Comparison of ENCODE assay signal across 10 cellular contexts in genomic region chr19:18541258-18541991, GRCh38. TPM values are rescaled to one million over a fixed set of nuclear protein-coding genes. Genes with fewer than 3 reads are reported as not detected.
DNase-seq lines count a peak whose midpoint lies in the region; ATAC-seq and TF ChIP-seq lines count a peak whose summit lies in the region.
"Had no signal": no experiment of that assay in that cellular context is flagged by ENCODE, and none has a peak within 500 bp of the region (broad histone marks: within the 10 kb centered on the region; RNA-seq: fewer than 3 reads in every experiment).

No MANE protein-coding gene starts in this region.

- H3K4me3 Mint-ChIP-seq in activated CD8-positive, alpha-beta T cell treated with anti-CD3 and anti-CD28 coated beads for 36 hours, result peak overlapping the region; percentile 90
- peak overlapping the region; percentile 25 for H3K4me3 Mint-ChIP-seq in glutamatergic neuron (ENCODE audit: unreplicated experiment)

- H3K27ac Mint-ChIP-seq in activated CD8-positive, alpha-beta T cell treated with anti-CD3 and anti-CD28 coated beads for 36 hours, result peak overlapping the region; percentile 94
- H3K27ac Mint-ChIP-seq in glutamatergic neuron (ENCODE audit: unreplicated experiment), result no peak overlapping the region

- H3K36me3 ChIP-seq in lower lobe of right lung, result peaks cover 52% of the 10 kb centered on the region

- no peak overlapping the region for H3K27ac ChIP-seq in lower lobe of right lung

- peaks cover 18% of the 10 kb centered on the region for H3K4me1 ChIP-seq in lower lobe of right lung

- H3K4me3 ChIP-seq in lower lobe of right lung, result no peak overlapping the region

- in situ Hi-C loops in ACHN (cut with HindIII; ENCODE audit: low pct_ligation_motif_present, low pct_unique_long_range_greater_than_20kb, low sequenced_read_pairs), result no loop called here

- ATAC-seq in activated CD8-positive, alpha-beta T cell treated with anti-CD3 and anti-CD28 coated beads for 36 hours, result no peak
- ATAC-seq in lower lobe of right lung, result no peak

- peaks cover 22% of the 10 kb centered on the region for H3K4me1 Mint-ChIP-seq in activated CD8-positive, alpha-beta T cell treated with anti-CD3 and anti-CD28 coated beads for 36 hours (ENCODE audit: low read depth)
- no peaks in the 10 kb centered on the region for H3K4me1 Mint-ChIP-seq in glutamatergic neuron (ENCODE audit: low read depth, unreplicated experiment)

- no peaks in the 10 kb centered on the region for H3K27me3 ChIP-seq in lower lobe of right lung (ENCODE audit: low read depth)
- H3K27me3 ChIP-seq: right atrium auricular region had no signal

- peaks cover 36% of the 10 kb centered on the region for H3K36me3 Mint-ChIP-seq in activated CD8-positive, alpha-beta T cell treated with anti-CD3 and anti-CD28 coated beads for 36 hours (ENCODE audit: low read depth)
- no peaks in the 10 kb centered on the region for H3K36me3 Mint-ChIP-seq in glutamatergic neuron (ENCODE audit: unreplicated experiment)

- CTCF ChIA-PET in activated CD8-positive, alpha-beta T cell treated with anti-CD3 and anti-CD28 coated beads for 36 hours (lab: Charles Lee), result interaction anchor here (1.2 to 1.7 kb wide), 2 partner anchors 18 to 153 kb away, joined by 3 to 4 read pairs; no protein-coding TSS in a partner anchor

- no peaks in the 10 kb centered on the region for H3K27me3 Mint-ChIP-seq in activated CD8-positive, alpha-beta T cell treated with anti-CD3 and anti-CD28 coated beads for 36 hours
- H3K27me3 Mint-ChIP-seq in glutamatergic neuron (ENCODE audit: unreplicated experiment), result peaks cover 4% of the 10 kb centered on the region

- no peak for TF ChIP-seq CTCF in activated CD8-positive, alpha-beta T cell treated with anti-CD3 and anti-CD28 coated beads for 36 hours (IDR thresholded peaks at IDR 0.05)
- TF ChIP-seq CTCF in glutamatergic neuron (IDR thresholded peaks at IDR 0.05; ENCODE audit: partially characterized antibody, unreplicated experiment) (no peak), lower lobe of right lung (IDR thresholded peaks at IDR 0.05) (no peak)

- intact Hi-C loops in activated CD8-positive, alpha-beta T cell treated with anti-CD3 and anti-CD28 coated beads for 36 hours (cut with micrococcal nuclease), result no loop called here
- intact Hi-C loops in lower lobe of right lung (cut with DNase I), result no loop called here

- POLR2A ChIA-PET in activated CD8-positive, alpha-beta T cell treated with anti-CD3 and anti-CD28 coated beads for 36 hours (lab: Charles Lee), result interaction anchor here (3.1 kb wide), 1 partner anchor 30 kb away, joined by 25 read pairs; the partner anchor contains the start of gene UBA52

- no peaks in the 10 kb centered on the region for H3K9me3 ChIP-seq in lower lobe of right lung
- H3K9me3 ChIP-seq: right atrium auricular region had no signal

- peak; percentile 41 for DNase-seq in stimulated activated CD4-positive, alpha-beta T cell treated with anti-CD3 and anti-CD28 coated beads, Interleukin-15, amount 100 ng/mL, for 24 hours
- no peak for DNase-seq in stimulated activated CD4-positive, alpha-beta T cell treated with anti-CD3 and anti-CD28 coated beads, Interleukin-4, amount 100 ng/mL, for 24 hours
- DNase-seq in activated CD8-positive, alpha-beta T cell treated with anti-CD3 and anti-CD28 coated beads for 36 hours, result peak; percentile 19
- DNase-seq in glutamatergic neuron, result no peak
- no peak for DNase-seq in lower lobe of right lung
- DNase-seq in ACHN, result no peak
- DNase-seq in OCI-M1 (lab: John Stamatoyannopoulos, UW), result no peak
- no peak for DNase-seq in activated gamma-delta T cell (lab: John Stamatoyannopoulos, UW)
- DNase-seq: NCI-H2171 treated with DMSO at 0.1 percent for 48 hours had no signal

- H3K9me3 Mint-ChIP-seq in activated CD8-positive, alpha-beta T cell treated with anti-CD3 and anti-CD28 coated beads for 36 hours, result no peaks in the 10 kb centered on the region
- peaks cover 3% of the 10 kb centered on the region for H3K9me3 Mint-ChIP-seq in glutamatergic neuron (ENCODE audit: unreplicated experiment)

RNA-seq across cellular contexts. Expression of gene FKBP8, which starts 1.9 kb away (rescaled TPM):
- 100 to 1,000 TPM; 216 to 220 TPM for total RNA-seq in activated CD8-positive, alpha-beta T cell treated with anti-CD3 and anti-CD28 coated beads for 36 hours
- total RNA-seq in glutamatergic neuron (ENCODE audit: unreplicated experiment) (203 TPM), lower lobe of right lung (195 TPM)

RNA-seq across cellular contexts. Expression of gene KXD1, which starts 16.2 kb away (rescaled TPM):
- 100 to 1,000 TPM; 137 to 142 TPM for total RNA-seq in activated CD8-positive, alpha-beta T cell treated with anti-CD3 and anti-CD28 coated beads for 36 hours
- 71.3 TPM for total RNA-seq in glutamatergic neuron (ENCODE audit: unreplicated experiment)
- total RNA-seq in lower lobe of right lung, result 71.9 TPM

RNA-seq across cellular contexts. Expression of gene ELL, which starts 19.6 kb away (rescaled TPM):
- total RNA-seq in activated CD8-positive, alpha-beta T cell treated with anti-CD3 and anti-CD28 coated beads for 36 hours, result 10 to 100 TPM; 20.1 to 21.9 TPM
- 11.6 TPM for total RNA-seq in glutamatergic neuron (ENCODE audit: unreplicated experiment)
- 19.7 TPM for total RNA-seq in lower lobe of right lung

RNA-seq across cellular contexts. Expression of gene UBA52, which starts 30.2 kb away (rescaled TPM):
- total RNA-seq in activated CD8-positive, alpha-beta T cell treated with anti-CD3 and anti-CD28 coated beads for 36 hours, result 1,000 to 10,000 TPM; 1,795 to 1,837 TPM
- total RNA-seq in glutamatergic neuron (ENCODE audit: unreplicated experiment) (826 TPM), lower lobe of right lung (884 TPM)

RNA-seq across cellular contexts. Expression of gene REX1BD, which starts 47.2 kb away (rescaled TPM):
- 10 to 100 TPM; 61.2 to 65.1 TPM for total RNA-seq in activated CD8-positive, alpha-beta T cell treated with anti-CD3 and anti-CD28 coated beads for 36 hours
- total RNA-seq in glutamatergic neuron (ENCODE audit: unreplicated experiment) (54.3 TPM), lower lobe of right lung (60.4 TPM)

Comparison
In these comparisons a context has a peak if more than half of its experiments do, and no peak if none do; other contexts are left out.
1. DNase-seq: peak in stimulated activated CD4-positive, alpha-beta T cell treated with anti-CD3 and anti-CD28 coated beads, Interleukin-15, amount 100 ng/mL, for 24 hours (single experiment) and activated CD8-positive, alpha-beta T cell treated with anti-CD3 and anti-CD28 coated beads for 36 hours (single experiment); none in stimulated activated CD4-positive, alpha-beta T cell treated with anti-CD3 and anti-CD28 coated beads, Interleukin-4, amount 100 ng/mL, for 24 hours (single experiment), glutamatergic neuron (single experiment), lower lobe of right lung (single experiment), ACHN (single experiment), OCI-M1 (single experiment) and activated gamma-delta T cell (single experiment).